In genomic region chr4:7655549-7656243, GRCh38 we compare ENCODE assay signal across 1 cellular context.
TF ChIP-seq lines count a peak whose summit lies in the region.

No MANE protein-coding gene starts in this region.

TF ChIP-seq in endothelial cell of umbilical vein, 7 proteins besides CTCF, POLR2A, EP300 and RAD21:
- TF ChIP-seq POLR2AphosphoS5 (IDR thresholded peaks at IDR 0.05; ENCODE audit: insufficient read depth, low read depth, low read length), result no peak
- TF ChIP-seq GATA2 (IDR thresholded peaks at IDR 0.05; ENCODE audit: insufficient read depth, insufficient read length, low read depth, low read length), result no peak
- no peak for TF ChIP-seq EZH2 (IDR thresholded peaks at IDR 0.05; ENCODE audit: borderline replicate concordance, low read depth, low read length, severe bottlenecking)
- TF ChIP-seq, protein P1, sequence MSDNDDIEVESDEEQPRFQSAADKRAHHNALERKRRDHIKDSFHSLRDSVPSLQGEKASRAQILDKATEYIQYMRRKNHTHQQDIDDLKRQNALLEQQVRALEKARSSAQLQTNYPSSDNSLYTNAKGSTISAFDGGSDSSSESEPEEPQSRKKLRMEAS (IDR thresholded peaks at IDR 0.05; ENCODE audit: insufficient read depth, insufficient read length), result no peak
- TF ChIP-seq JUN (IDR thresholded peaks at IDR 0.05; ENCODE audit: borderline replicate concordance, insufficient read depth, insufficient read length, low read depth), result no peak
- TF ChIP-seq MYC (IDR thresholded peaks at IDR 0.05; ENCODE audit: low read depth, low read length), result no peak
- TF ChIP-seq FOS (IDR thresholded peaks at IDR 0.05; ENCODE audit: borderline replicate concordance, insufficient read depth, low read length), result no peak
